ENCODE assay signal across 8 cellular contexts in the genomic region with DNA sequence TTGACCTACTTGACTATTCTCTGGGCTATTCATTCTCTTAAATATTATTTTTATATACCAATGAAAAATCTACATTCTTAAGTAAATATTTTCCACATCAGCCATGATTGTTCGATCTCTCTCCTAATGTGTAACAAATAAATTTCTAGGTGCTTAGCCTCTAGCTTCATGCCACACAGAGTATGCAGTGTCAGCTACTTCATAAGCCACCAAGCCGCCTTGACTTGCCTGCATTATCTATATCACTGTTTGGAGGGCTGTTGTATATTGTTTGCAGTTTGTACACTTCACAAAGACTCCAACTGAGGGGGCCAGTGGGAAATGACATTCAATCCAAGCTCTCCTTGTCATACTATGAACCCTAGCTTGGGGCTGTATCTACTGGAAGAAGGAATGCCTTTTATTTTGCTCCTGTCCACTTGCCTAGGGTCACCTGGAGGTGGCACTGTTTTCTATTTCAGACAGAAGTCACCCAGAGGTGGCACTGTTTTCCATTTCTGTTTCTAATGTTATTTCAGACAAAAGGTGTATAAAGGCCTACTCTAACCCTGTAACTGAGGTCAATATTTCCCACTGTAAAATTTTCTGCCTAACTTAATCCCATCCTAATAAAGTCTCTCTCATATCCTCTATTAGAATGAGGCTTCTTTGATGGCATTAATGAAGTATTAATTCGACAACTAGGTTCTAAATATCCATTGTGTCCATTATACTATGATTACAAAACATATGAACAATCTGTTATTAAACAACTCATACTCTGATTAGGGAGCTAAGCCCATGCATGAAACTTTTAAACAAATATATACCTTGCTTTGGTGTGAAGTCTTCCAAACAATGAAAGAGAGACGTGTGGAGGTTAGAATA. TPM values are rescaled to one million over a fixed set of nuclear protein-coding genes. Genes with fewer than 3 reads are reported as not detected.
DNase-seq lines count a peak whose midpoint lies in the region; ATAC-seq and TF ChIP-seq lines count a peak whose summit lies in the region.

No MANE protein-coding gene starts in this region.

- no peaks in the 10 kb centered on the region for H3K9me3 ChIP-seq in OCI-LY1 (ENCODE audit: low read length)
- H3K9me3 ChIP-seq in hepatocyte (ENCODE audit: low read depth) = no peaks in the 10 kb centered on the region
- no peaks in the 10 kb centered on the region for H3K9me3 ChIP-seq in aorta (ENCODE audit: control insufficient read depth, low read length)

- no peaks in the 10 kb centered on the region for H3K27me3 Mint-ChIP-seq in activated T-cell treated with anti-CD3 and anti-CD28 coated beads, Interleukin-2, amount 50 U/mL, for 72 hours (ENCODE audit: low read depth)

- TF ChIP-seq CTCF in OCI-LY1 (IDR thresholded peaks at IDR 0.05; ENCODE audit: low read length) (peak; percentile 98), hepatocyte (IDR thresholded peaks at IDR 0.05; ENCODE audit: poor library complexity) (peak; percentile 70)

- H3K4me2 ChIP-seq in OCI-LY1 (ENCODE audit: low read length) = no peak overlapping the region
- no peak overlapping the region for H3K4me2 ChIP-seq in hepatocyte

- no peaks in the 10 kb centered on the region for H3K4me1 ChIP-seq in OCI-LY1 (ENCODE audit: insufficient read depth, low read length, severe bottlenecking)
- H3K4me1 ChIP-seq in hepatocyte (ENCODE audit: insufficient read depth) = no peaks in the 10 kb centered on the region
- H3K4me1 ChIP-seq in aorta (ENCODE audit: control insufficient read depth in 1 of 2, insufficient read depth in 2 of 2, low read length in 2 of 2) = peaks cover 2 to 4% of the 10 kb centered on the region in 2 donors

- H3K27me3 ChIP-seq in OCI-LY1 (ENCODE audit: insufficient read depth, low read length) (no peaks in the 10 kb centered on the region), hepatocyte (no peaks in the 10 kb centered on the region), aorta (ENCODE audit: control insufficient read depth in 1 of 2, insufficient read depth in 2 of 2, low read length in 1 of 2) (no peaks in the 10 kb centered on the region)

- DNase-seq in DMS114 treated with DMSO at 0.1 percent for 48 hours (lab: John Stamatoyannopoulos, UW; ENCODE audit: unreplicated experiment) (peak; percentile 73), GM19240 (ENCODE audit: insufficient read length, low spot score) (peak; percentile 9), hepatocyte (ENCODE audit: low spot score) (peak; percentile 58), aorta (no peak)
- peak; percentile 40 to 51 for DNase-seq in activated T-cell treated with anti-CD3 and anti-CD28 coated beads, Interleukin-2, amount 50 U/mL, for 72 hours
- peak; percentile 8 to 30 for DNase-seq in stimulated activated CD4-positive, alpha-beta T cell treated with anti-CD3 and anti-CD28 coated beads, Interleukin-4, amount 100 ng/mL, for 48 hours (ENCODE audit: low read depth in 2 of 2)

- 95% methylated on average over 4 of the region's 4 CpGs for WGBS in hepatocyte (ENCODE audit: low lambda C conversion rate, missing lambda C conversion rate)
- 95 to 98% methylated on average over 4 of the region's 4 CpGs for WGBS in aorta, 2 donors

- no peaks in the 10 kb centered on the region for H3K36me3 Mint-ChIP-seq in activated T-cell treated with anti-CD3 and anti-CD28 coated beads, Interleukin-2, amount 50 U/mL, for 72 hours (ENCODE audit: insufficient read depth in 2 of 2)

- H3K4me3 Mint-ChIP-seq in activated T-cell treated with anti-CD3 and anti-CD28 coated beads, Interleukin-2, amount 50 U/mL, for 72 hours = no peak overlapping the region

- no peaks in the 10 kb centered on the region for H3K36me3 ChIP-seq in OCI-LY1 (ENCODE audit: insufficient read depth, low read length)
- H3K36me3 ChIP-seq in hepatocyte (replicated peaks; ENCODE audit: insufficient read depth, low read depth) = no peaks in the 10 kb centered on the region
- no peaks in the 10 kb centered on the region for H3K36me3 ChIP-seq in aorta (ENCODE audit: control insufficient read depth in 1 of 2, insufficient read depth in 2 of 2, low read length in 1 of 2)

- no peaks in the 10 kb centered on the region for H3K79me2 ChIP-seq in OCI-LY1 (ENCODE audit: insufficient read depth, low read length)
- H3K79me2 ChIP-seq in hepatocyte = peaks cover 89% of the 10 kb centered on the region

- H3K27ac Mint-ChIP-seq in activated T-cell treated with anti-CD3 and anti-CD28 coated beads, Interleukin-2, amount 50 U/mL, for 72 hours = peak overlapping the region; percentile 78

- H3K27ac ChIP-seq in OCI-LY1 (ENCODE audit: low read depth, low read length, poor library complexity, severe bottlenecking) (no peak overlapping the region), hepatocyte (peak overlapping the region; percentile 17), aorta (ENCODE audit: low read depth in 1 of 2, low read length in 2 of 2) (no peak overlapping the region)

- H3K4me1 Mint-ChIP-seq in activated T-cell treated with anti-CD3 and anti-CD28 coated beads, Interleukin-2, amount 50 U/mL, for 72 hours (ENCODE audit: low read depth) = no peaks in the 10 kb centered on the region

- no peaks in the 10 kb centered on the region for H3F3A ChIP-seq in OCI-LY1 (ENCODE audit: insufficient read depth, low read length)

- H3K4me3 ChIP-seq in OCI-LY1 (ENCODE audit: low read depth, low read length, poor library complexity, severe bottlenecking) = no peak overlapping the region
- H3K4me3 ChIP-seq in hepatocyte = no peak overlapping the region
- H3K4me3 ChIP-seq in aorta (ENCODE audit: low read length in 2 of 2) = no peak overlapping the region

- H3K9ac ChIP-seq in OCI-LY1 (ENCODE audit: low read length) = no peak overlapping the region

- H2AFZ ChIP-seq in OCI-LY1 (ENCODE audit: low read length) (no peak overlapping the region), hepatocyte (no peak overlapping the region)

- no peaks in the 10 kb centered on the region for H3K9me2 ChIP-seq in OCI-LY1 (ENCODE audit: low read depth, low read length)
- H3K9me2 ChIP-seq in hepatocyte (replicated peaks; ENCODE audit: insufficient read depth) = no peaks in the 10 kb centered on the region

- intact Hi-C loops in aorta (cut with DNase I) = no loop called here

- H3K9me3 Mint-ChIP-seq in activated T-cell treated with anti-CD3 and anti-CD28 coated beads, Interleukin-2, amount 50 U/mL, for 72 hours = no peaks in the 10 kb centered on the region

- ATAC-seq in HG03139 (IDR thresholded peaks at IDR 0.05; ENCODE audit: unreplicated experiment) = peak; percentile 100
- ATAC-seq in activated T-cell treated with anti-CD3 and anti-CD28 coated beads, Interleukin-2, amount 50 U/mL, for 72 hours (replicated peaks in 1 of 2) = peak; percentile 79 to 84
- ATAC-seq in aorta (ENCODE audit: low FRiP score) = no peak

- no peaks in the 10 kb centered on the region for H4K20me1 ChIP-seq in OCI-LY1 (ENCODE audit: insufficient read depth, low read length)
- peaks cover 11% of the 10 kb centered on the region for H4K20me1 ChIP-seq in hepatocyte (ENCODE audit: insufficient read depth, poor library complexity, severe bottlenecking)

RNA-seq across cellular contexts. Expression of gene COL5A2, which starts 36.4 kb away (rescaled TPM):
- total RNA-seq in activated T-cell treated with anti-CD3 and anti-CD28 coated beads, Interleukin-2, amount 50 U/mL, for 72 hours = 1 to 10 TPM in 1 of 2 donors, under 1 TPM in 1; 0.60 to 1.8 TPM
- total RNA-seq in hepatocyte (344 and 406 TPM in 2 replicates), aorta (100 to 1,000 TPM in 1 of 2 donors, 10 to 100 TPM in 1; 81.0 to 115 TPM)
- polyA plus RNA-seq in hepatocyte (131 and 137 TPM in 2 replicates), aorta (100 to 1,000 TPM in 1 of 2 donors, 10 to 100 TPM in 1; 13.3 to 131 TPM)

Comparison
In these comparisons a context has a peak if more than half of its experiments do, and no peak if none do; other contexts are left out.
1. DNase-seq: peak in DMS114 treated with DMSO at 0.1 percent for 48 hours (single experiment), GM19240 (single experiment), activated T-cell treated with anti-CD3 and anti-CD28 coated beads, Interleukin-2, amount 50 U/mL, for 72 hours (2 of 2), hepatocyte (single experiment) and stimulated activated CD4-positive, alpha-beta T cell treated with anti-CD3 and anti-CD28 coated beads, Interleukin-4, amount 100 ng/mL, for 48 hours (2 of 2); none in aorta (0 of 2).
2. RNA of gene COL5A2, which starts 36.4 kb away (total RNA-seq): 344 to 406 TPM in hepatocyte and 81.0 to 115 TPM in aorta; 0.60 to 1.8 TPM in activated T-cell treated with anti-CD3 and anti-CD28 coated beads, Interleukin-2, amount 50 U/mL, for 72 hours; every median in the first group is over 10 times any median in the second.